10 cellular contexts compared by ENCODE assay signal in the genomic region with DNA sequence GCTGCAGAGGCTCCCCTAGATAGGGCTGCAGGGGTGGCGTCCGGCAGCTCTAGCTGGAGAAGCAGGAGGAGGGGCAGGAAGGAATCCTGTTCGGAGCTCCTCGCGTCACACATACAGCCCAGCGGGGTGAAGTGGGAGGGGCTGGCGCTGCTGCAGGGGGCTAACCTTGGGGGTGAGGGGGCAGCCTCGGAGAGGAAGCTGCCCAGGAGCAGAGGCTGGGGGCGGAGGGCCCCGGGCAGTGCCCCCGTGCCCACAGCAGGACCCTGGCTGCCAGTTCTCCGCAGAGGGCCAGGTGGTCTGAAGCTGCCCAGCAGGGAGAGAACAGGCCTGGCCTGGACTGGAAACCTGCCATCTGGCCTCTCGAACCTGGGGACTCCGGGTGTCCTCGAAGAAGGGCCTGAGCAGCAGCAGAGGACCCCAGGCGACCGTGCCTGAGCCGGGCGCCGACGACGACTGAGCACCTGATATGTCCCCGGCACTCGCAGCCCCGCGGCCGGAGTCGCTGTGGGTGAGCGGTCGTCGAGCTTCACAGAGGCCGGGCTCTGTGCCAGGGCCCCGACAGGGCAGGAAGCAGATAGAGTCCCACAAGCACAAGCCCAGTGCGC. TPM values are rescaled to one million over a fixed set of nuclear protein-coding genes. Genes with fewer than 3 reads are reported as not detected.
A peak's percentile ranks its signal among the peaks of the same experiment; 100 is the strongest.
DNase-seq lines count a peak whose midpoint lies in the region; ATAC-seq, FAIRE-seq and TF ChIP-seq lines count a peak whose summit lies in the region.
"Had no signal": no experiment of that assay in that cellular context is flagged by ENCODE, and none has a peak within 500 bp of the region (broad histone marks: within the 10 kb centered on the region; RNA-seq: fewer than 3 reads in every experiment).

No MANE protein-coding gene starts in this region.

- TF ChIP-seq EP300 in HepG2 (IDR thresholded peaks at IDR 0.05; ENCODE audit: low read depth in 2 of 2, low read length in 2 of 2), result no peak
- no peak for TF ChIP-seq EP300 in HepG2 (CRISPR knock-in tag; IDR thresholded peaks at IDR 0.05; ENCODE audit: borderline replicate concordance)
- TF ChIP-seq EP300 in transverse colon (IDR thresholded peaks at IDR 0.05; ENCODE audit: low read depth), result no peak

- TF ChIP-seq POLR2A in HepG2 (IDR thresholded peaks at IDR 0.05; ENCODE audit: insufficient read depth in 1 of 2, low read depth in 2 of 2, low read length in 2 of 2) (no peak), transverse colon (IDR thresholded peaks at IDR 0.05) (no peak)

- H3K36me3 ChIP-seq in right atrium auricular region, result no peaks in the 10 kb centered on the region
- H3K36me3 ChIP-seq in HepG2 (replicated peaks in 1 of 2; ENCODE audit: control insufficient read depth in 1 of 2, insufficient read depth in 2 of 2, low read length in 2 of 2), result peaks cover 13 to 23% of the 10 kb centered on the region in 2 experiments
- peaks cover 0 to 11% (median under 1%) of the 10 kb centered on the region in 4 donors for H3K36me3 ChIP-seq in transverse colon
- no peaks in the 10 kb centered on the region for H3K36me3 ChIP-seq in HAP-1 (replicated peaks)

- ATAC-seq in Right ventricle myocardium inferior (no peak), HepG2 (no peak)
- no peak for ATAC-seq in activated T-cell treated with anti-CD3 and anti-CD28 coated beads, Interleukin-2, amount 50 U/mL, for 4 hours

- intact Hi-C loops in Right ventricle myocardium inferior (cut with DNase I), result no loop called here
- intact Hi-C loops in HepG2 (cut with micrococcal nuclease; ENCODE audit: unreplicated experiment), result no loop called here
- intact Hi-C loops in transverse colon (cut with DNase I; ENCODE audit: low total_unique reads), result no loop called here

- no peak overlapping the region for H3K27ac ChIP-seq in right atrium auricular region
- no peak overlapping the region for H3K27ac ChIP-seq in HepG2 (ENCODE audit: extremely low read length, insufficient read depth, low read length)
- no peak overlapping the region for H3K27ac ChIP-seq in transverse colon
- H3K27ac ChIP-seq in RWPE1, result no peak overlapping the region

- H3K36me3 Mint-ChIP-seq in activated T-cell treated with anti-CD3 and anti-CD28 coated beads, Interleukin-2, amount 50 U/mL, for 4 hours (ENCODE audit: insufficient read depth), result peaks cover 7% of the 10 kb centered on the region

- DNase-seq in Right ventricle myocardium inferior (ENCODE audit: missing footprints) (peak; percentile 66), right atrium auricular region (ENCODE audit: low spot score) (no peak), HepG2 (ENCODE audit: low spot score) (no peak), transverse colon (peak; percentile 48), HAP-1 (ENCODE audit: low spot score in 2 of 2) (no peak), iPS-NIHi7 (ENCODE audit: extremely low spot score) (no peak), RWPE1 (ENCODE audit: low spot score) (no peak)
- peak; percentile 51 for DNase-seq in activated T-cell treated with anti-CD3 and anti-CD28 coated beads, Interleukin-2, amount 50 U/mL, for 4 hours

- POLR2A ChIA-PET in HepG2 (lab: Yijun Ruan, JAX), result interaction anchor here (1.3 to 7.1 kb wide), 2 partner anchors 9 to 18 kb away, joined by 3 to 46 read pairs; no protein-coding TSS in a partner anchor
- POLR2A ChIA-PET in RWPE1 (lab: Yijun Ruan, JAX; ENCODE audit: low non-redundant PET), result no interaction called here

- H3K27me3 ChIP-seq in right atrium auricular region (no peaks in the 10 kb centered on the region), HepG2 (ENCODE audit: control insufficient read depth in 1 of 2, insufficient read depth in 2 of 2, low read length in 2 of 2) (no peaks in the 10 kb centered on the region; a peak in 1 of 5 replicates), transverse colon (no peaks in the 10 kb centered on the region), HAP-1 (ENCODE audit: low read depth) (no peaks in the 10 kb centered on the region)

- no peak overlapping the region for H2AFZ ChIP-seq in HepG2 (ENCODE audit: low read length)

- H3K4me1 Mint-ChIP-seq in activated T-cell treated with anti-CD3 and anti-CD28 coated beads, Interleukin-2, amount 50 U/mL, for 4 hours (ENCODE audit: low read depth), result peaks cover 54% of the 10 kb centered on the region

- no peak for FAIRE-seq in HepG2 (lab: Jason Lieb, UNC)
- FAIRE-seq: bronchial epithelial cell had no signal

- no peaks in the 10 kb centered on the region for H4K20me1 ChIP-seq in HepG2 (ENCODE audit: insufficient read depth, low read length)

- 72% methylated on average over 32 of the region's 34 CpGs for WGBS in HepG2 (ENCODE audit: low lambda C conversion rate)
- 79% methylated on average over 32 of the region's 34 CpGs; no CpG with 5 or more reads in 1 of the 2 donors for WGBS in transverse colon (ENCODE audit: low coverage in 1 of 2), 2 donors

- no peaks in the 10 kb centered on the region for H3K4me1 ChIP-seq in right atrium auricular region
- peaks cover 33% of the 10 kb centered on the region for H3K4me1 ChIP-seq in HepG2 (ENCODE audit: insufficient read depth, low read length)
- peaks cover 0 to 7% (median 0%) of the 10 kb centered on the region in 4 donors for H3K4me1 ChIP-seq in transverse colon
- H3K4me1 ChIP-seq in HAP-1, result no peaks in the 10 kb centered on the region

- no peaks in the 10 kb centered on the region for H3K9me3 Mint-ChIP-seq in activated T-cell treated with anti-CD3 and anti-CD28 coated beads, Interleukin-2, amount 50 U/mL, for 4 hours

- no TSS peak for BruUV-seq in HepG2 (replicated peaks; lab: Mats Ljungman, UMichigan)

- no peak overlapping the region for H3K4me2 ChIP-seq in HepG2 (ENCODE audit: low read depth, low read length)

- no peaks in the 10 kb centered on the region for H3K79me2 ChIP-seq in HepG2 (ENCODE audit: insufficient read depth, low read length)

- no peak overlapping the region for H3K4me3 Mint-ChIP-seq in activated T-cell treated with anti-CD3 and anti-CD28 coated beads, Interleukin-2, amount 50 U/mL, for 4 hours

- H3K9me3 ChIP-seq in right atrium auricular region (no peaks in the 10 kb centered on the region), HepG2 (ENCODE audit: low read length) (peaks cover 2% of the 10 kb centered on the region; the same call in 1 of the 2 replicates), transverse colon (no peaks in the 10 kb centered on the region), HAP-1 (no peaks in the 10 kb centered on the region)

- no peak for TF ChIP-seq CTCF in right atrium auricular region (IDR thresholded peaks at IDR 0.05)
- TF ChIP-seq CTCF in HepG2 (CRISPR knock-in tag; IDR thresholded peaks at IDR 0.05), result no peak
- TF ChIP-seq CTCF in transverse colon (IDR thresholded peaks at IDR 0.05), result no peak
- TF ChIP-seq CTCF in RWPE1 (conservative IDR thresholded peaks at IDR 0.05; ENCODE audit: low read depth), result no peak

- no peak for TF ChIP-seq RAD21 in HepG2 (CRISPR knock-in tag; IDR thresholded peaks at IDR 0.05)

- no peak overlapping the region for H3K4me3 ChIP-seq in right atrium auricular region
- H3K4me3 ChIP-seq in HepG2 (replicated peaks in 1 of 3; ENCODE audit: insufficient read depth in 1 of 3, low read depth in 2 of 3, low read length in 3 of 3), result no peak overlapping the region
- H3K4me3 ChIP-seq in transverse colon, result no peak overlapping the region
- no peak overlapping the region for H3K4me3 ChIP-seq in HAP-1
- H3K4me3 ChIP-seq: skin epidermis had no signal

- no peaks in the 10 kb centered on the region for H3K27me3 Mint-ChIP-seq in activated T-cell treated with anti-CD3 and anti-CD28 coated beads, Interleukin-2, amount 50 U/mL, for 4 hours (ENCODE audit: low read depth)

- no peak overlapping the region for H3K9ac ChIP-seq in HepG2 (ENCODE audit: insufficient read depth, low read depth, low read length)

- CTCF ChIA-PET in HepG2 (lab: Yijun Ruan, JAX; ENCODE audit: low intra/inter-chr PET ratio, low total read pairs), result no interaction called here
- CTCF ChIA-PET in RWPE1 (lab: Yijun Ruan, JAX), result interaction anchor here (0.6 to 1.0 kb wide), 2 partner anchors 218 to 309 kb away, joined by 3 to 4 read pairs; no protein-coding TSS in a partner anchor

- in situ Hi-C loops in HepG2 (cut with HindIII; ENCODE audit: extremely low pct_ligation_motif_present, low pct_unique_long_range_greater_than_20kb), result no loop called here
- in situ Hi-C loops in transverse colon (cut with MboI; ENCODE audit: low pct_ligation_motif_present in 1 of 4, low pct_unique_long_range_greater_than_20kb in 1 of 4, low sequenced_read_pairs in 3 of 4), result no loop called here
- in situ Hi-C loops in HAP-1 (cut with MboI; ENCODE audit: low sequenced_read_pairs), result no loop called here

RNA-seq across cellular contexts. Expression of a gene that starts 2.5 kb away (rescaled TPM):
- 2.2 TPM for total RNA-seq in Right ventricle myocardium inferior
- under 1 TPM; 0.56 to 0.86 TPM for total RNA-seq in right atrium auricular region
- 1 to 10 TPM; 3.0 to 3.5 (median 3.3) TPM for total RNA-seq in activated T-cell treated with anti-CD3 and anti-CD28 coated beads, Interleukin-2, amount 50 U/mL, for 4 hours
- 21.6 and 27.1 TPM in 2 replicates for total RNA-seq in HepG2 (2016; rRNA removed; fragmentation: Illumina TruSeq; extraction: Trizol)
- 10.2 and 10.8 TPM in 2 replicates for total RNA-seq in HepG2 (2016; cell fraction: cytosol; rRNA removed; fragmentation: Illumina TruSeq; extraction: Trizol; ENCODE audit: low read depth)
- total RNA-seq in HepG2 (2016; cell fraction: insoluble cytoplasmic fraction; rRNA removed; fragmentation: Illumina TruSeq; extraction: Trizol), result 21.3 and 26.9 TPM in 2 replicates
- total RNA-seq in HepG2 (2016; cell fraction: membrane; rRNA removed; fragmentation: Illumina TruSeq; extraction: Trizol), result 25.5 and 33.7 TPM in 2 replicates
- 19.4 and 20.1 TPM in 2 replicates for total RNA-seq in HepG2 (2016; cell fraction: nucleus; rRNA removed; fragmentation: Illumina TruSeq; extraction: Trizol)
- polyA plus RNA-seq in HepG2 (2011; rRNA removed), result 44.2 and 60.8 TPM in 2 replicates
- polyA plus RNA-seq in HepG2 (2011; cell fraction: cytosol; rRNA removed), result 37.9 and 80.2 TPM in 2 replicates
- 150 and 165 TPM in 2 replicates for polyA plus RNA-seq in HepG2 (2011; cell fraction: nucleus; rRNA removed)
- polyA plus RNA-seq in HepG2 (2012), result 34.0 and 39.9 TPM in 2 replicates
- polyA plus RNA-seq in HepG2 (2016; cell fraction: cytosol; fragmentation: Illumina TruSeq; extraction: Trizol; ENCODE audit: low read depth), result 6.5 and 7.6 TPM in 2 replicates
- 14.4 and 15.8 TPM in 2 replicates for polyA plus RNA-seq in HepG2 (2016; cell fraction: insoluble cytoplasmic fraction; fragmentation: Illumina TruSeq; extraction: Trizol; ENCODE audit: low read depth)
- polyA plus RNA-seq in HepG2 (2016; cell fraction: membrane; fragmentation: Illumina TruSeq; extraction: Trizol; ENCODE audit: low read depth), result 17.8 and 17.9 TPM in 2 replicates
- polyA plus RNA-seq in HepG2 (2016; cell fraction: nucleus; fragmentation: Illumina TruSeq; extraction: Trizol; ENCODE audit: insufficient read depth, low read depth), result 29.6 and 37.8 TPM in 2 replicates
- polyA minus RNA-seq in HepG2 (2011; rRNA and poly(A)+ RNA removed; ENCODE audit: low replicate concordance), result 0.14 and 219 TPM in 2 replicates
- 44.3 and 46.7 TPM in 2 replicates for polyA minus RNA-seq in HepG2 (2011; cell fraction: cytosol; rRNA and poly(A)+ RNA removed)
- 30.9 and 33.3 TPM in 2 replicates for polyA minus RNA-seq in HepG2 (2011; cell fraction: nucleus; rRNA and poly(A)+ RNA removed)
- total RNA-seq in transverse colon, result 100 to 1,000 TPM in 3 of 4 donors, 10 to 100 TPM in 1; 91.1 to 244 (median 136) TPM

RNA-seq across cellular contexts. Expression of a gene that starts 36.2 kb away (rescaled TPM):
- total RNA-seq in Right ventricle myocardium inferior (51.8 TPM), right atrium auricular region (10 to 100 TPM; 14.1 to 14.6 TPM), HepG2 (2016; rRNA removed; fragmentation: Illumina TruSeq; extraction: Trizol) (16.5 and 32.4 TPM in 2 replicates), transverse colon (100 to 1,000 TPM in 1 of 4 donors, 10 to 100 TPM in 3; 41.9 to 118 (median 48.7) TPM)
- total RNA-seq in activated T-cell treated with anti-CD3 and anti-CD28 coated beads, Interleukin-2, amount 50 U/mL, for 4 hours, result 10 to 100 TPM; 38.2 to 43.4 (median 41.1) TPM
- 18.3 and 20.3 TPM in 2 replicates for total RNA-seq in HepG2 (2016; cell fraction: cytosol; rRNA removed; fragmentation: Illumina TruSeq; extraction: Trizol; ENCODE audit: low read depth)
- total RNA-seq in HepG2 (2016; cell fraction: insoluble cytoplasmic fraction; rRNA removed; fragmentation: Illumina TruSeq; extraction: Trizol), result 16.1 and 35.0 TPM in 2 replicates
- total RNA-seq in HepG2 (2016; cell fraction: membrane; rRNA removed; fragmentation: Illumina TruSeq; extraction: Trizol), result 28.2 and 28.4 TPM in 2 replicates
- total RNA-seq in HepG2 (2016; cell fraction: nucleus; rRNA removed; fragmentation: Illumina TruSeq; extraction: Trizol), result 26.3 and 36.2 TPM in 2 replicates
- 27.6 and 40.7 TPM in 2 replicates for polyA plus RNA-seq in HepG2 (2011; rRNA removed)
- 15.8 and 24.7 TPM in 2 replicates for polyA plus RNA-seq in HepG2 (2011; cell fraction: cytosol; rRNA removed)
- 157 and 173 TPM in 2 replicates for polyA plus RNA-seq in HepG2 (2011; cell fraction: nucleus; rRNA removed)
- polyA plus RNA-seq in HepG2 (2012), result 24.4 and 27.6 TPM in 2 replicates
- 9.1 and 9.4 TPM in 2 replicates for polyA plus RNA-seq in HepG2 (2016; cell fraction: cytosol; fragmentation: Illumina TruSeq; extraction: Trizol; ENCODE audit: low read depth)
- polyA plus RNA-seq in HepG2 (2016; cell fraction: insoluble cytoplasmic fraction; fragmentation: Illumina TruSeq; extraction: Trizol; ENCODE audit: low read depth), result 17.4 and 18.2 TPM in 2 replicates
- polyA plus RNA-seq in HepG2 (2016; cell fraction: membrane; fragmentation: Illumina TruSeq; extraction: Trizol; ENCODE audit: low read depth), result 15.5 and 17.2 TPM in 2 replicates
- 59.4 and 61.4 TPM in 2 replicates for polyA plus RNA-seq in HepG2 (2016; cell fraction: nucleus; fragmentation: Illumina TruSeq; extraction: Trizol; ENCODE audit: insufficient read depth, low read depth)
- 11.2 and 33.8 TPM in 2 replicates for polyA minus RNA-seq in HepG2 (2011; rRNA and poly(A)+ RNA removed; ENCODE audit: low replicate concordance)
- 10.8 TPM in 2 replicates for polyA minus RNA-seq in HepG2 (2011; cell fraction: cytosol; rRNA and poly(A)+ RNA removed)
- polyA minus RNA-seq in HepG2 (2011; cell fraction: nucleus; rRNA and poly(A)+ RNA removed), result 50.0 and 57.6 TPM in 2 replicates

RNA-seq across cellular contexts. Expression of a gene that starts 54.4 kb away (rescaled TPM):
- total RNA-seq in Right ventricle myocardium inferior (98.4 TPM), right atrium auricular region (10 to 100 TPM; 62.0 to 76.3 TPM), HepG2 (2016; rRNA removed; fragmentation: Illumina TruSeq; extraction: Trizol) (13.0 and 27.6 TPM in 2 replicates), transverse colon (100 to 1,000 TPM; 118 to 208 (median 151) TPM)
- total RNA-seq in activated T-cell treated with anti-CD3 and anti-CD28 coated beads, Interleukin-2, amount 50 U/mL, for 4 hours, result 10 to 100 TPM; 40.9 to 46.0 (median 42.9) TPM
- 21.9 and 24.8 TPM in 2 replicates for total RNA-seq in HepG2 (2016; cell fraction: cytosol; rRNA removed; fragmentation: Illumina TruSeq; extraction: Trizol; ENCODE audit: low read depth)
- total RNA-seq in HepG2 (2016; cell fraction: insoluble cytoplasmic fraction; rRNA removed; fragmentation: Illumina TruSeq; extraction: Trizol), result 12.9 and 23.2 TPM in 2 replicates
- total RNA-seq in HepG2 (2016; cell fraction: membrane; rRNA removed; fragmentation: Illumina TruSeq; extraction: Trizol), result 50.1 and 53.8 TPM in 2 replicates
- 17.5 and 21.9 TPM in 2 replicates for total RNA-seq in HepG2 (2016; cell fraction: nucleus; rRNA removed; fragmentation: Illumina TruSeq; extraction: Trizol)
- polyA plus RNA-seq in HepG2 (2011; rRNA removed), result 18.0 and 28.8 TPM in 2 replicates
- polyA plus RNA-seq in HepG2 (2011; cell fraction: cytosol; rRNA removed), result 20.3 and 26.3 TPM in 2 replicates
- polyA plus RNA-seq in HepG2 (2011; cell fraction: nucleus; rRNA removed), result 94.3 and 114 TPM in 2 replicates
- polyA plus RNA-seq in HepG2 (2012), result 37.2 and 56.3 TPM in 2 replicates
- 43.4 and 46.1 TPM in 2 replicates for polyA plus RNA-seq in HepG2 (2016; cell fraction: cytosol; fragmentation: Illumina TruSeq; extraction: Trizol; ENCODE audit: low read depth)
- 40.1 and 49.6 TPM in 2 replicates for polyA plus RNA-seq in HepG2 (2016; cell fraction: insoluble cytoplasmic fraction; fragmentation: Illumina TruSeq; extraction: Trizol; ENCODE audit: low read depth)
- 85.0 and 102 TPM in 2 replicates for polyA plus RNA-seq in HepG2 (2016; cell fraction: membrane; fragmentation: Illumina TruSeq; extraction: Trizol; ENCODE audit: low read depth)
- 57.9 and 59.3 TPM in 2 replicates for polyA plus RNA-seq in HepG2 (2016; cell fraction: nucleus; fragmentation: Illumina TruSeq; extraction: Trizol; ENCODE audit: insufficient read depth, low read depth)
- polyA minus RNA-seq in HepG2 (2011; rRNA and poly(A)+ RNA removed; ENCODE audit: low replicate concordance), result 15.3 and 64.5 TPM in 2 replicates
- 55.0 and 57.6 TPM in 2 replicates for polyA minus RNA-seq in HepG2 (2011; cell fraction: cytosol; rRNA and poly(A)+ RNA removed)
- polyA minus RNA-seq in HepG2 (2011; cell fraction: nucleus; rRNA and poly(A)+ RNA removed), result 18.6 and 21.0 TPM in 2 replicates

RNA-seq across cellular contexts. Expression of a gene that starts 60.0 kb away (rescaled TPM):
- not detected for total RNA-seq in Right ventricle myocardium inferior
- not detected for total RNA-seq in right atrium auricular region
- not detected for total RNA-seq in activated T-cell treated with anti-CD3 and anti-CD28 coated beads, Interleukin-2, amount 50 U/mL, for 4 hours
- not detected in 2 replicates for total RNA-seq in HepG2 (2016; rRNA removed; fragmentation: Illumina TruSeq; extraction: Trizol)
- total RNA-seq in HepG2 (2016; cell fraction: cytosol; rRNA removed; fragmentation: Illumina TruSeq; extraction: Trizol; ENCODE audit: low read depth), result not detected in 2 replicates
- total RNA-seq in HepG2 (2016; cell fraction: insoluble cytoplasmic fraction; rRNA removed; fragmentation: Illumina TruSeq; extraction: Trizol), result not detected in 2 replicates
- total RNA-seq in HepG2 (2016; cell fraction: membrane; rRNA removed; fragmentation: Illumina TruSeq; extraction: Trizol), result not detected in 2 replicates
- 0.13 TPM in 1 of 2 replicates, not detected in the other for total RNA-seq in HepG2 (2016; cell fraction: nucleus; rRNA removed; fragmentation: Illumina TruSeq; extraction: Trizol)
- not detected in 2 replicates for polyA plus RNA-seq in HepG2 (2011; rRNA removed)
- polyA plus RNA-seq in HepG2 (2011; cell fraction: cytosol; rRNA removed), result not detected in 2 replicates
- polyA plus RNA-seq in HepG2 (2011; cell fraction: nucleus; rRNA removed), result 0.09 and 0.10 TPM in 2 replicates
- polyA plus RNA-seq in HepG2 (2012), result not detected in 2 replicates
- polyA plus RNA-seq in HepG2 (2016; cell fraction: cytosol; fragmentation: Illumina TruSeq; extraction: Trizol; ENCODE audit: low read depth), result not detected in 2 replicates
- polyA plus RNA-seq in HepG2 (2016; cell fraction: insoluble cytoplasmic fraction; fragmentation: Illumina TruSeq; extraction: Trizol; ENCODE audit: low read depth), result not detected in 2 replicates
- not detected in 2 replicates for polyA plus RNA-seq in HepG2 (2016; cell fraction: membrane; fragmentation: Illumina TruSeq; extraction: Trizol; ENCODE audit: low read depth)
- polyA plus RNA-seq in HepG2 (2016; cell fraction: nucleus; fragmentation: Illumina TruSeq; extraction: Trizol; ENCODE audit: insufficient read depth, low read depth), result not detected in 2 replicates
- polyA minus RNA-seq in HepG2 (2011; rRNA and poly(A)+ RNA removed; ENCODE audit: low replicate concordance), result 0.10 TPM in 1 of 2 replicates, not detected in the other
- not detected in 2 replicates for polyA minus RNA-seq in HepG2 (2011; cell fraction: cytosol; rRNA and poly(A)+ RNA removed)
- not detected in 2 replicates for polyA minus RNA-seq in HepG2 (2011; cell fraction: nucleus; rRNA and poly(A)+ RNA removed)
- total RNA-seq in transverse colon, result 1 to 10 TPM in 1 of 4 donors, under 1 TPM in 1, not detected in 2; 0.55 to 1.5 TPM
- total RNA-seq: bronchial epithelial cell had no signal

Comparison
In these comparisons a context has a peak if more than half of its experiments do, and no peak if none do; other contexts are left out.
1. DNase-seq: peak in Right ventricle myocardium inferior (single experiment), activated T-cell treated with anti-CD3 and anti-CD28 coated beads, Interleukin-2, amount 50 U/mL, for 4 hours (single experiment) and transverse colon (single experiment); none in right atrium auricular region (single experiment), HepG2 (single experiment), HAP-1 (0 of 2), iPS-NIHi7 (single experiment) and RWPE1 (single experiment).